25 cellular contexts compared by ENCODE assay signal in the genomic region with DNA sequence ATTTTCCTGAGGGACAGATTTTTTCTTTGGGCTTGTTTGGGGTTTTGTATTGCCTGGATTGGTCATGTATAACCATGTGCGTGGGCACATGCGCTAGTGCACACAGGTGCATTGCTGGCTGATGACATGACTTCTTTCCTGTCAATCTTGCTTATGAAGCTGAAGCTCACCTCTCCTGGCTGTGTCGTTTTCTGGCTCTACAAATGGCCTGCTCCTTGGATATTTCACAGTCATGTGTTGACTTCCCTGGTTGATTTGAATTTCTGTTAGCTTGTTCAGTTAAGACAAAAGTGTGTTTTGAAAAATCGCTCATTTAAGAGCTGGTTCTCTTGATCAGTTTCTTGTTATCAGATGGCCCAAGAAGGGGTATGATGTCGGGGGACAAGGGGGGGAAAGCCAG.
"Had no signal": no experiment of that assay in that cellular context is flagged by ENCODE, and none has a peak within 500 bp of the region (broad histone marks: within the 10 kb centered on the region; RNA-seq: fewer than 3 reads in every experiment).

No MANE protein-coding gene starts in this region.

- H3K36me3 Mint-ChIP-seq: immature natural killer cell; naive B cell; natural killer cell; stimulated activated naive B cell treated with anti-CD40 and anti-IgM and Interleukin-4, amounts not matched to agents 10 μg/mL and 1 μg/mL and 100 μg/mL, for 72 hours had no signal

- H3K4me3 Mint-ChIP-seq: immature natural killer cell; mesothelial cell of epicardium; naive B cell; natural killer cell; stimulated activated naive B cell treated with anti-CD40 and anti-IgM and Interleukin-4, amounts not matched to agents 10 μg/mL and 1 μg/mL and 100 μg/mL, for 72 hours; stimulated activated naive CD8-positive, alpha-beta T cell treated with anti-CD3 and anti-CD28 coated beads, Interleukin-15, Interleukin-2, amounts not matched to agents 100 ng/mL and 50 ng/mL, for 24 hours; type B pancreatic cell had no signal

- H3K27me3 ChIP-seq: ovary, suprapubic skin, tibial nerve, uterus had no signal

- H3K9me3 ChIP-seq: ovary, suprapubic skin, thoracic aorta, uterus had no signal

- H3K4me3 ChIP-seq: left ventricle myocardium inferior, lung, ovary, skin epidermis, suprapubic skin, thoracic aorta, tibial nerve, uterus had no signal

- H3K27me3 Mint-ChIP-seq: progenitor cell of endocrine pancreas; stimulated activated naive B cell treated with anti-CD40 and anti-IgM and Interleukin-4, amounts not matched to agents 10 μg/mL and 1 μg/mL and 100 μg/mL, for 72 hours; stimulated activated naive CD8-positive, alpha-beta T cell treated with anti-CD3 and anti-CD28 coated beads, Interleukin-15, Interleukin-2, amounts not matched to agents 100 ng/mL and 50 ng/mL, for 24 hours; type B pancreatic cell had no signal

- DNase-seq: hippocampal formation; immature natural killer cell; kidney; left ventricle myocardium inferior; mesendoderm; naive B cell; natural killer cell; ovary; right cardiac atrium; stimulated activated CD4-positive, alpha-beta T cell treated with anti-CD3 and anti-CD28 coated beads, Interleukin-12 subunit alpha, Interleukin-12 subunit beta, amount 100 ng/mL, for 4 hours; stimulated activated CD4-positive, alpha-beta T cell treated with anti-CD3 and anti-CD28 coated beads, Interleukin-15, amount 100 ng/mL, for 24 hours; stimulated activated CD4-positive, alpha-beta T cell treated with anti-CD3 and anti-CD28 coated beads, Interleukin-2, amount 100 ng/mL, for 24 hours; stimulated activated CD4-positive, alpha-beta T cell treated with anti-CD3 and anti-CD28 coated beads, Interleukin-4, amount 100 ng/mL, for 1 hour; stimulated activated naive B cell treated with anti-CD40 and anti-IgM and Interleukin-4, amounts not matched to agents 10 μg/mL and 1 μg/mL and 100 μg/mL, for 72 hours; uterus had no signal

- H3K4me1 Mint-ChIP-seq: naive B cell; natural killer cell; stimulated activated naive B cell treated with anti-CD40 and anti-IgM and Interleukin-4, amounts not matched to agents 10 μg/mL and 1 μg/mL and 100 μg/mL, for 72 hours had no signal

- H3K27ac Mint-ChIP-seq: immature natural killer cell; mesothelial cell of epicardium; naive B cell; natural killer cell; progenitor cell of endocrine pancreas; stimulated activated naive B cell treated with anti-CD40 and anti-IgM and Interleukin-4, amounts not matched to agents 10 μg/mL and 1 μg/mL and 100 μg/mL, for 72 hours; stimulated activated naive CD8-positive, alpha-beta T cell treated with anti-CD3 and anti-CD28 coated beads, Interleukin-15, Interleukin-2, amounts not matched to agents 100 ng/mL and 50 ng/mL, for 24 hours; type B pancreatic cell had no signal

- H3K36me3 ChIP-seq: left ventricle myocardium inferior, ovary, suprapubic skin, thoracic aorta, tibial nerve, uterus had no signal

- ATAC-seq: natural killer cell; right cardiac atrium; sciatic nerve; stimulated activated naive B cell treated with anti-CD40 and anti-IgM and Interleukin-4, amounts not matched to agents 10 μg/mL and 1 μg/mL and 100 μg/mL, for 72 hours had no signal

- H3K27ac ChIP-seq: left ventricle myocardium inferior, ovary, skin epidermis, suprapubic skin, uterus had no signal

- H3K4me1 ChIP-seq: suprapubic skin, uterus had no signal
